ENCODE assay signal across 11 cellular contexts in genomic region chr3:52407779-52408178, GRCh38. TPM values are rescaled to one million over a fixed set of nuclear protein-coding genes. Genes with fewer than 3 reads are reported as not detected.
DNase-seq lines count a peak whose midpoint lies in the region; ATAC-seq and TF ChIP-seq lines count a peak whose summit lies in the region.
"Had no signal": no experiment of that assay in that cellular context is flagged by ENCODE, and none has a peak within 500 bp of the region (broad histone marks: within the 10 kb centered on the region; RNA-seq: fewer than 3 reads in every experiment).

No MANE protein-coding gene starts in this region.

- intact Hi-C loops in sciatic nerve (cut with DNase I) (no loop called here), Calu3 (cut with micrococcal nuclease; ENCODE audit: unreplicated experiment) (no loop called here)

- CTCF ChIA-PET in activated CD8-positive, alpha-beta memory T cell treated with anti-CD3 and anti-CD28 coated beads, Interleukin-2, amount 10 ng/mL, durations not matched to agents 7 days and 5 days (lab: Charles Lee) = no interaction called here
- CTCF ChIA-PET in T-cell (lab: Charles Lee) (interaction anchor here in 1 of 2 donors (1.4 kb wide), 1 partner anchor 39 kb away, joined by 5 read pairs; no protein-coding TSS in a partner anchor), Calu3 (lab: Charles Lee) (no interaction called here)

- no peak for DNase-seq in activated CD8-positive, alpha-beta memory T cell treated with anti-CD3 and anti-CD28 coated beads, Interleukin-2, amount 10 ng/mL, durations not matched to agents 7 days and 5 days
- no peak for DNase-seq in activated CD8-positive, alpha-beta memory T cell treated with anti-CD3 and anti-CD28 coated beads, Interleukin-2, amount 50 U/mL, for 48 hours
- DNase-seq in T-cell (no peak), epidermal melanocyte (ENCODE audit: insufficient read length, low spot score) (peak; percentile 52), sciatic nerve (ENCODE audit: low spot score) (peak; percentile 71), SW480 (ENCODE audit: low spot score) (no peak), Calu3 (no peak), NCI-H1417 (lab: John Stamatoyannopoulos, UW) (no peak)
- DNase-seq: NCI-H1105 treated with DMSO at 0.1 percent for 48 hours, NCI-H69 had no signal

- no peak for ATAC-seq in activated CD8-positive, alpha-beta memory T cell treated with anti-CD3 and anti-CD28 coated beads, Interleukin-2, amount 10 ng/mL, durations not matched to agents 7 days and 5 days
- ATAC-seq in T-cell (replicated peaks in 1 of 4) (no peak), sciatic nerve (no peak)
- ATAC-seq: A549 had no signal

- POLR2A ChIA-PET in T-cell (lab: Charles Lee) = interaction anchor here in 1 of 2 donors (0.5 kb wide), 1 partner anchor 61 kb away, joined by 5 read pairs; no protein-coding TSS in a partner anchor

- no peak for TF ChIP-seq CTCF in Calu3 (IDR thresholded peaks at IDR 0.05; ENCODE audit: unreplicated experiment)

- peak overlapping the region; percentile 26 for H3K4me3 Mint-ChIP-seq in activated CD8-positive, alpha-beta memory T cell treated with anti-CD3 and anti-CD28 coated beads, Interleukin-2, amount 10 ng/mL, durations not matched to agents 7 days and 5 days
- H3K4me3 Mint-ChIP-seq in T-cell = peak overlapping the region; percentile 83 to 94 (median 89)
- H3K4me3 Mint-ChIP-seq in Calu3 (ENCODE audit: low read depth, unreplicated experiment) = no peak overlapping the region

- H3K4me1 Mint-ChIP-seq in activated CD8-positive, alpha-beta memory T cell treated with anti-CD3 and anti-CD28 coated beads, Interleukin-2, amount 10 ng/mL, durations not matched to agents 7 days and 5 days = peaks cover 36% of the 10 kb centered on the region
- H3K4me1 Mint-ChIP-seq in T-cell (peaks cover 38 to 41% (median 40%) of the 10 kb centered on the region in 3 donors), Calu3 (ENCODE audit: low read depth, unreplicated experiment) (peaks cover 28% of the 10 kb centered on the region)

- H3K27me3 Mint-ChIP-seq in activated CD8-positive, alpha-beta memory T cell treated with anti-CD3 and anti-CD28 coated beads, Interleukin-2, amount 10 ng/mL, durations not matched to agents 7 days and 5 days = no peaks in the 10 kb centered on the region
- H3K27me3 Mint-ChIP-seq in T-cell (no peaks in the 10 kb centered on the region), Calu3 (ENCODE audit: unreplicated experiment) (no peaks in the 10 kb centered on the region)

- BruUV-seq in Calu3 (replicated peaks; lab: Mats Ljungman, UMichigan) = no TSS peak

- no peak overlapping the region for H3K27ac Mint-ChIP-seq in activated CD8-positive, alpha-beta memory T cell treated with anti-CD3 and anti-CD28 coated beads, Interleukin-2, amount 10 ng/mL, durations not matched to agents 7 days and 5 days
- peak overlapping the region in 1 of 2 donors; percentile 86 for H3K27ac Mint-ChIP-seq in T-cell
- no peak overlapping the region for H3K27ac Mint-ChIP-seq in Calu3 (ENCODE audit: unreplicated experiment)

- H3K36me3 Mint-ChIP-seq in activated CD8-positive, alpha-beta memory T cell treated with anti-CD3 and anti-CD28 coated beads, Interleukin-2, amount 10 ng/mL, durations not matched to agents 7 days and 5 days = peaks cover 33% of the 10 kb centered on the region
- H3K36me3 Mint-ChIP-seq in T-cell (peaks cover 32% of the 10 kb centered on the region), Calu3 (ENCODE audit: insufficient read depth, unreplicated experiment) (peaks cover 59% of the 10 kb centered on the region)

- no peaks in the 10 kb centered on the region for H3K9me3 Mint-ChIP-seq in activated CD8-positive, alpha-beta memory T cell treated with anti-CD3 and anti-CD28 coated beads, Interleukin-2, amount 10 ng/mL, durations not matched to agents 7 days and 5 days (ENCODE audit: low read depth)
- H3K9me3 Mint-ChIP-seq in T-cell (no peaks in the 10 kb centered on the region), Calu3 (ENCODE audit: low read depth, unreplicated experiment) (no peaks in the 10 kb centered on the region)

RNA-seq across cellular contexts. Expression of gene BAP1, which starts 2.0 kb away (rescaled TPM):
- 100 to 1,000 TPM; 102 to 107 TPM for total RNA-seq in activated CD8-positive, alpha-beta memory T cell treated with anti-CD3 and anti-CD28 coated beads, Interleukin-2, amount 10 ng/mL, durations not matched to agents 7 days and 5 days
- 100 to 1,000 TPM in 3 of 5 donors, 10 to 100 TPM in 2; 94.3 to 108 (median 103) TPM for total RNA-seq in T-cell
- total RNA-seq in sciatic nerve = 59.5 TPM
- 55.7 and 65.7 TPM in 2 replicates for total RNA-seq in Calu3 (2022)

RNA-seq across cellular contexts. Expression of gene PHF7, which starts 2.7 kb away (rescaled TPM):
- 10 to 100 TPM; 12.9 to 26.5 TPM for total RNA-seq in activated CD8-positive, alpha-beta memory T cell treated with anti-CD3 and anti-CD28 coated beads, Interleukin-2, amount 10 ng/mL, durations not matched to agents 7 days and 5 days
- total RNA-seq in T-cell (10 to 100 TPM; 12.2 to 17.0 (median 15.7) TPM), sciatic nerve (11.4 TPM), Calu3 (2022) (3.9 and 5.4 TPM in 2 replicates)

RNA-seq across cellular contexts. Expression of gene SEMA3G, which starts 37.1 kb away (rescaled TPM):
- under 1 TPM; 0.28 to 0.38 TPM for total RNA-seq in activated CD8-positive, alpha-beta memory T cell treated with anti-CD3 and anti-CD28 coated beads, Interleukin-2, amount 10 ng/mL, durations not matched to agents 7 days and 5 days
- total RNA-seq in T-cell (1 to 10 TPM in 4 of 5 donors, under 1 TPM in 1; 0.75 to 1.9 (median 1.4) TPM), sciatic nerve (38.3 TPM), Calu3 (2022) (0.12 and 0.33 TPM in 2 replicates)

RNA-seq across cellular contexts. Expression of gene TNNC1, which starts 46.1 kb away (rescaled TPM):
- 1 to 10 TPM; 1.4 to 2.6 TPM for total RNA-seq in activated CD8-positive, alpha-beta memory T cell treated with anti-CD3 and anti-CD28 coated beads, Interleukin-2, amount 10 ng/mL, durations not matched to agents 7 days and 5 days
- total RNA-seq in T-cell = 1 to 10 TPM; 2.8 to 8.8 (median 4.5) TPM
- total RNA-seq in sciatic nerve = 205 TPM
- total RNA-seq in Calu3 (2022) = 25.5 and 26.5 TPM in 2 replicates

RNA-seq across cellular contexts. Expression of gene NISCH, which starts 47.6 kb away (rescaled TPM):
- total RNA-seq in activated CD8-positive, alpha-beta memory T cell treated with anti-CD3 and anti-CD28 coated beads, Interleukin-2, amount 10 ng/mL, durations not matched to agents 7 days and 5 days = 10 to 100 TPM; 72.9 to 84.1 TPM
- total RNA-seq in T-cell = 100 to 1,000 TPM; 152 to 171 (median 157) TPM
- total RNA-seq in sciatic nerve = 163 TPM
- total RNA-seq in Calu3 (2022) = 58.6 and 67.4 TPM in 2 replicates

Comparison
In these comparisons a context has a peak if more than half of its experiments do, and no peak if none do; other contexts are left out.
1. DNase-seq: peak in epidermal melanocyte (single experiment) and sciatic nerve (single experiment); none in activated CD8-positive, alpha-beta memory T cell treated with anti-CD3 and anti-CD28 coated beads, Interleukin-2, amount 10 ng/mL, durations not matched to agents 7 days and 5 days (single experiment), activated CD8-positive, alpha-beta memory T cell treated with anti-CD3 and anti-CD28 coated beads, Interleukin-2, amount 50 U/mL, for 48 hours (single experiment), T-cell (0 of 34), SW480 (single experiment), Calu3 (single experiment) and NCI-H1417 (0 of 3).
2. RNA of gene SEMA3G, which starts 37.1 kb away (total RNA-seq): 38.3 TPM in sciatic nerve (single experiment); 0.75 to 1.9 TPM in T-cell, 0.28 to 0.38 TPM in activated CD8-positive, alpha-beta memory T cell treated with anti-CD3 and anti-CD28 coated beads, Interleukin-2, amount 10 ng/mL, durations not matched to agents 7 days and 5 days and 0.12 to 0.33 TPM in Calu3; every median in the first group is over 10 times any median in the second.